16 cellular contexts compared by ENCODE assay signal in genomic region chr4:76729991-76730390, GRCh38.
"Had no signal": no experiment of that assay in that cellular context is flagged by ENCODE, and none has a peak within 500 bp of the region (broad histone marks: within the 10 kb centered on the region; RNA-seq: fewer than 3 reads in every experiment).

No MANE protein-coding gene starts in this region.

- H3K4me3 ChIP-seq: prostate gland, right lobe of liver had no signal

- H3K36me3 ChIP-seq: prostate gland, right lobe of liver had no signal

- H3K4me1 Mint-ChIP-seq: activated CD4-positive, alpha-beta T cell treated with anti-CD3 and anti-CD28 coated beads, Interleukin-2, amount 10 ng/mL, durations not matched to agents 24 days and 14 days; activated naive CD8-positive, alpha-beta T cell treated with anti-CD3 and anti-CD28 coated beads, Interleukin-2, amount 50 U/mL, for 24 hours; central memory CD8-positive, alpha-beta T cell; natural killer cell had no signal

- H3K4me3 Mint-ChIP-seq: activated CD4-positive, alpha-beta T cell treated with anti-CD3 and anti-CD28 coated beads, Interleukin-2, amount 10 ng/mL, durations not matched to agents 24 days and 14 days; activated naive CD8-positive, alpha-beta T cell treated with anti-CD3 and anti-CD28 coated beads, Interleukin-2, amount 50 U/mL, for 24 hours; central memory CD8-positive, alpha-beta T cell; effector memory CD8-positive, alpha-beta T cell; natural killer cell had no signal

- ATAC-seq: activated naive CD8-positive, alpha-beta T cell treated with anti-CD3 and anti-CD28 coated beads, Interleukin-2, amount 50 U/mL, for 24 hours; effector memory CD8-positive, alpha-beta T cell; natural killer cell; right lobe of liver; stimulated activated naive CD8-positive, alpha-beta T cell treated with anti-CD3 and anti-CD28 coated beads, Interleukin-15, Interleukin-2, amounts not matched to agents 100 U/mL and 50 U/mL, for 24 hours had no signal

- DNase-seq: activated CD4-positive, alpha-beta T cell treated with anti-CD3 and anti-CD28 coated beads, Interleukin-2, amount 10 ng/mL, durations not matched to agents 24 days and 14 days; activated naive CD4-positive, alpha-beta T cell treated with Interleukin-2 at 50 U/mL for 16 hours; activated naive CD8-positive, alpha-beta T cell treated with anti-CD3 and anti-CD28 coated beads, Interleukin-2, amount 50 U/mL, for 24 hours; effector memory CD8-positive, alpha-beta T cell; hypothalamus; mammary epithelial cell; natural killer cell; right lobe of liver; stimulated activated CD4-positive, alpha-beta T cell treated with anti-CD3 and anti-CD28 coated beads, Interleukin-12 subunit alpha, Interleukin-12 subunit beta, amount 100 ng/mL, for 4 hours; stimulated activated CD4-positive, alpha-beta T cell treated with anti-CD3 and anti-CD28 coated beads, Interleukin-2, amount 100 ng/mL, for 48 hours; stimulated activated CD8-positive, alpha-beta memory T cell treated with anti-CD3 and anti-CD28 coated beads, Interleukin-4, amount 100 ng/mL, for 48 hours; stimulated activated naive CD8-positive, alpha-beta T cell treated with anti-CD3 and anti-CD28 coated beads, Interleukin-15, Interleukin-2, amounts not matched to agents 100 U/mL and 50 U/mL, for 24 hours; T-helper 1 cell had no signal

- H3K9me3 ChIP-seq: prostate gland, right lobe of liver had no signal

- H3K27ac Mint-ChIP-seq: activated CD4-positive, alpha-beta T cell treated with anti-CD3 and anti-CD28 coated beads, Interleukin-2, amount 10 ng/mL, durations not matched to agents 24 days and 14 days; activated naive CD8-positive, alpha-beta T cell treated with anti-CD3 and anti-CD28 coated beads, Interleukin-2, amount 50 U/mL, for 24 hours; effector memory CD8-positive, alpha-beta T cell; natural killer cell had no signal

- H3K9me3 Mint-ChIP-seq: activated CD4-positive, alpha-beta T cell treated with anti-CD3 and anti-CD28 coated beads, Interleukin-2, amount 10 ng/mL, durations not matched to agents 24 days and 14 days; activated naive CD8-positive, alpha-beta T cell treated with anti-CD3 and anti-CD28 coated beads, Interleukin-2, amount 50 U/mL, for 24 hours; central memory CD8-positive, alpha-beta T cell; effector memory CD8-positive, alpha-beta T cell; natural killer cell had no signal

- H3K27me3 ChIP-seq: right lobe of liver had no signal

- H3K36me3 Mint-ChIP-seq: natural killer cell had no signal

- H3K27ac ChIP-seq: prostate gland, right lobe of liver, VCaP had no signal
